ENCODE assay signal across 26 cellular contexts in genomic region chr2:61715501-61715900, GRCh38.
"Had no signal": no experiment of that assay in that cellular context is flagged by ENCODE, and none has a peak within 500 bp of the region (broad histone marks: within the 10 kb centered on the region; RNA-seq: fewer than 3 reads in every experiment).

No MANE protein-coding gene starts in this region.

- H3K36me3 ChIP-seq: colonic mucosa, neutrophil, pancreas, right lobe of liver, suprapubic skin, transverse colon, upper lobe of right lung, uterus had no signal

- H3K27ac ChIP-seq: colonic mucosa, epithelial cell of prostate, neutrophil, suprapubic skin, transverse colon, upper lobe of right lung, uterus had no signal

- DNase-seq: colonic mucosa; effector CD8-positive, alpha-beta T cell; endodermal cell; head of caudate nucleus; mesenchymal stem cell; mucosa of descending colon; naive B cell; pancreas; retina; right lobe of liver; stimulated activated CD4-positive, alpha-beta T cell treated with anti-CD3 and anti-CD28 coated beads, Interleukin-12 subunit alpha, Interleukin-12 subunit beta, amount 100 ng/mL, for 4 hours; stimulated activated CD4-positive, alpha-beta T cell treated with anti-CD3 and anti-CD28 coated beads, Interleukin-1b, Interleukin-23, amount 100 ng/mL, for 48 hours; stimulated activated CD4-positive, alpha-beta T cell treated with anti-CD3 and anti-CD28 coated beads, Interleukin-4, amount 100 ng/mL, for 1 hour; stimulated activated CD8-positive, alpha-beta memory T cell treated with anti-CD3 and anti-CD28 coated beads, Interleukin-4, amount 100 ng/mL, for 48 hours; stimulated activated naive CD4-positive, alpha-beta T cell; stimulated activated naive CD8-positive, alpha-beta T cell treated with anti-CD3 and anti-CD28 coated beads, Interleukin-15, amount 100 ng/mL, for 72 hours; transverse colon; upper lobe of right lung; uterus had no signal

- H3K9me3 ChIP-seq: colonic mucosa, mucosa of descending colon, neutrophil, pancreas, right lobe of liver, suprapubic skin, transverse colon, upper lobe of right lung, uterus had no signal

- H3K4me1 ChIP-seq: colonic mucosa, transverse colon, upper lobe of right lung, uterus had no signal

- H3K4me2 ChIP-seq: smooth muscle cell had no signal

- H3K27me3 ChIP-seq: colonic mucosa, neutrophil, pancreas, right lobe of liver, suprapubic skin, transverse colon, upper lobe of right lung, uterus had no signal

- ATAC-seq: esophagus mucosa; left lobe of liver; mucosa of descending colon; natural killer cell treated with Interleukin-12 subunit alpha and Interleukin-12 subunit beta and Interleukin-15 and Interleukin-18, amount 100 ng/mL, for 72 hours; pancreas; right lobe of liver; stimulated activated naive CD8-positive, alpha-beta T cell treated with anti-CD3 and anti-CD28 coated beads, Interleukin-15, amount 100 ng/mL, for 72 hours; upper lobe of right lung had no signal

- H3K4me3 ChIP-seq: colonic mucosa, mucosa of descending colon, pancreas, right lobe of liver, smooth muscle cell, suprapubic skin, transverse colon, upper lobe of right lung, uterus had no signal
